ENCODE assay signal across 20 cellular contexts in the genomic region with DNA sequence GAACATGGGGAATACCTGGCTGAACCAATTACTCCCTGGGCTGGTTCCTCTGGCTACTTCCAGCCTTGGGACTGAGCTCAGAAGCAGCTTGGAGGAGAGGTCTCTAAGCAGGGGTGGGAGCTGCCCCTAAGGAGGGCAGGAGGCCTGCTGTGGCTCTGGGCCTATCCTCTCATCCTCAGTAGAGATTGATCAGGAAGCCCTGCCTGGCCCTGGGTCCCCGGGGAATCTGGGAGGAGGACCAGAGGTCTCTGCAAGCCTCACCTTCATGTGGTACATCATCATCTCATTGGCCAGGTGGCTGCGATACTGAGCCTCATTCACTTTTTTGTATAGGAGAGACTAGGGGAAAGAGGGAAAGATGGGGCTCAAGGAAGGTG.
DNase-seq lines count a peak whose midpoint lies in the region; ATAC-seq, FAIRE-seq and TF ChIP-seq lines count a peak whose summit lies in the region.
"Had no signal": no experiment of that assay in that cellular context is flagged by ENCODE, and none has a peak within 500 bp of the region (broad histone marks: within the 10 kb centered on the region; RNA-seq: fewer than 3 reads in every experiment).

No MANE protein-coding gene starts in this region.

- TF ChIP-seq CTCF in kidney (IDR thresholded peaks at IDR 0.05; ENCODE audit: borderline replicate concordance, extremely low read depth, insufficient read depth) (no peak), spleen (IDR thresholded peaks at IDR 0.05 in 8 of 11, conservative IDR thresholded peaks at IDR 0.05 in 3 of 11) (no peak)

- H3K9me3 Mint-ChIP-seq in activated naive CD8-positive, alpha-beta T cell (ENCODE audit: low read depth): no peaks in the 10 kb centered on the region
- no peaks in the 10 kb centered on the region for H3K9me3 Mint-ChIP-seq in activated naive CD8-positive, alpha-beta T cell treated with anti-CD3 and anti-CD28 coated beads for 36 hours
- H3K9me3 Mint-ChIP-seq in CD8-positive, alpha-beta memory T cell: no peaks in the 10 kb centered on the region
- H3K9me3 Mint-ChIP-seq in activated naive CD4-positive, alpha-beta T cell treated with anti-CD3 and anti-CD28 coated beads, Interleukin-2, amount 10 ng/mL, durations not matched to agents 7 days and 5 days: no peaks in the 10 kb centered on the region
- H3K9me3 Mint-ChIP-seq: IgD-negative memory B cell had no signal

- no peak for ATAC-seq in GM21423 (IDR thresholded peaks at IDR 0.05; ENCODE audit: unreplicated experiment)
- ATAC-seq: HCT116 had no signal

- no peak overlapping the region for H3K27ac Mint-ChIP-seq in activated naive CD8-positive, alpha-beta T cell
- no peak overlapping the region for H3K27ac Mint-ChIP-seq in activated naive CD8-positive, alpha-beta T cell treated with anti-CD3 and anti-CD28 coated beads for 36 hours
- peak overlapping the region in 1 of 8 donors; percentile 62 for H3K27ac Mint-ChIP-seq in CD8-positive, alpha-beta memory T cell
- H3K27ac Mint-ChIP-seq in activated naive CD4-positive, alpha-beta T cell treated with anti-CD3 and anti-CD28 coated beads, Interleukin-2, amount 10 ng/mL, durations not matched to agents 7 days and 5 days: no peak overlapping the region

- H3K27me3 Mint-ChIP-seq in activated naive CD8-positive, alpha-beta T cell: peaks cover 9% of the 10 kb centered on the region
- H3K27me3 Mint-ChIP-seq in activated naive CD8-positive, alpha-beta T cell treated with anti-CD3 and anti-CD28 coated beads for 36 hours: peaks cover 17% of the 10 kb centered on the region
- H3K27me3 Mint-ChIP-seq in CD8-positive, alpha-beta memory T cell: peaks cover 16 to 19% of the 10 kb centered on the region in 2 donors
- H3K27me3 Mint-ChIP-seq in activated naive CD4-positive, alpha-beta T cell treated with anti-CD3 and anti-CD28 coated beads, Interleukin-2, amount 10 ng/mL, durations not matched to agents 7 days and 5 days: peaks cover 74% of the 10 kb centered on the region

- FAIRE-seq in kidney (lab: Jason Lieb, UNC): no peak
- FAIRE-seq: GM18507 had no signal

- no peak for DNase-seq in activated naive CD8-positive, alpha-beta T cell treated with anti-CD3 and anti-CD28 coated beads for 36 hours
- peak in 1 of 5 donors; percentile 28 for DNase-seq in CD8-positive, alpha-beta memory T cell
- DNase-seq in kidney: peak; percentile 29
- DNase-seq in spleen: peak; percentile 51
- DNase-seq in foreskin melanocyte: no peak
- no peak for DNase-seq in activated naive CD4-positive, alpha-beta T cell treated with anti-CD3 and anti-CD28 coated beads, Interleukin-2, amount 10 ng/mL, durations not matched to agents 7 days and 5 days
- DNase-seq: C1 segment of cervical spinal cord, DMS53, GM23248, NCI-H1417, NCI-H1930, NCI-H2171 treated with DMSO at 0.1 percent for 48 hours, NCI-H774, PC-9, SHP77 had no signal

- no peaks in the 10 kb centered on the region for H3K9me3 ChIP-seq in CD8-positive, alpha-beta memory T cell (ENCODE audit: low read length)
- no peaks in the 10 kb centered on the region for H3K9me3 ChIP-seq in kidney (ENCODE audit: control insufficient read depth in 1 of 2, low read length in 2 of 2)
- no peaks in the 10 kb centered on the region for H3K9me3 ChIP-seq in spleen

- WGBS in spleen, 5 donors: 47 to 100% (median 68%) methylated on average over 2 of the region's 2 CpGs

- H3K4me1 Mint-ChIP-seq in activated naive CD8-positive, alpha-beta T cell (ENCODE audit: low read depth): peaks cover 14% of the 10 kb centered on the region
- peaks cover 14% of the 10 kb centered on the region for H3K4me1 Mint-ChIP-seq in activated naive CD8-positive, alpha-beta T cell treated with anti-CD3 and anti-CD28 coated beads for 36 hours
- H3K4me1 Mint-ChIP-seq in CD8-positive, alpha-beta memory T cell: peaks cover 21 to 24% (median 22%) of the 10 kb centered on the region in 3 donors
- H3K4me1 Mint-ChIP-seq in activated naive CD4-positive, alpha-beta T cell treated with anti-CD3 and anti-CD28 coated beads, Interleukin-2, amount 10 ng/mL, durations not matched to agents 7 days and 5 days: peaks cover 21% of the 10 kb centered on the region

- peaks cover 18% of the 10 kb centered on the region for H3K4me1 ChIP-seq in CD8-positive, alpha-beta memory T cell (ENCODE audit: insufficient read depth, low read length)
- H3K4me1 ChIP-seq in kidney (ENCODE audit: control insufficient read depth in 1 of 2, insufficient read depth in 1 of 2, low read depth in 1 of 2, low read length in 2 of 2) (peaks cover 0 to 15% of the 10 kb centered on the region in 2 donors), spleen (peaks cover 9 to 50% (median 22%) of the 10 kb centered on the region in 6 donors)

- CTCF ChIA-PET in CD8-positive, alpha-beta memory T cell (lab: Charles Lee): interaction anchor here (1.2 kb wide), 1 partner anchor 9 kb away, joined by 3 read pairs; no protein-coding TSS in a partner anchor
- CTCF ChIA-PET in activated naive CD4-positive, alpha-beta T cell treated with anti-CD3 and anti-CD28 coated beads, Interleukin-2, amount 10 ng/mL, durations not matched to agents 7 days and 5 days (lab: Charles Lee): interaction anchor here (1.2 kb wide), 1 partner anchor 8 kb away, joined by 5 read pairs; no protein-coding TSS in a partner anchor

- H3K4me3 Mint-ChIP-seq in activated naive CD8-positive, alpha-beta T cell: peak overlapping the region; percentile 23
- no peak overlapping the region for H3K4me3 Mint-ChIP-seq in activated naive CD8-positive, alpha-beta T cell treated with anti-CD3 and anti-CD28 coated beads for 36 hours
- H3K4me3 Mint-ChIP-seq in CD8-positive, alpha-beta memory T cell: peak overlapping the region in 6 of 7 donors; percentile 54 to 82 (median 62)
- H3K4me3 Mint-ChIP-seq in activated naive CD4-positive, alpha-beta T cell treated with anti-CD3 and anti-CD28 coated beads, Interleukin-2, amount 10 ng/mL, durations not matched to agents 7 days and 5 days: no peak overlapping the region

- intact Hi-C loops in kidney (cut with DNase I): no loop called here
- intact Hi-C loops in spleen (cut with DNase I; ENCODE audit: low total_unique reads): no loop called here

- H3K36me3 Mint-ChIP-seq in activated naive CD8-positive, alpha-beta T cell: no peaks in the 10 kb centered on the region
- H3K36me3 Mint-ChIP-seq in activated naive CD8-positive, alpha-beta T cell treated with anti-CD3 and anti-CD28 coated beads for 36 hours: no peaks in the 10 kb centered on the region
- no peaks in the 10 kb centered on the region for H3K36me3 Mint-ChIP-seq in CD8-positive, alpha-beta memory T cell
- no peaks in the 10 kb centered on the region for H3K36me3 Mint-ChIP-seq in activated naive CD4-positive, alpha-beta T cell treated with anti-CD3 and anti-CD28 coated beads, Interleukin-2, amount 10 ng/mL, durations not matched to agents 7 days and 5 days

- no peak overlapping the region for H3K9ac ChIP-seq in kidney (ENCODE audit: low read length in 2 of 2)
- H3K9ac ChIP-seq: GM23248 had no signal

- POLR2A ChIA-PET in CD8-positive, alpha-beta memory T cell (lab: Charles Lee): interaction anchor here (0.6 kb wide), 1 partner anchor 558 kb away, joined by 3 read pairs; no protein-coding TSS in a partner anchor

- H3K36me3 ChIP-seq in CD8-positive, alpha-beta memory T cell (ENCODE audit: insufficient read depth, low read length): no peaks in the 10 kb centered on the region
- H3K36me3 ChIP-seq in kidney (ENCODE audit: control insufficient read depth in 1 of 2, insufficient read depth in 2 of 2, low read length in 2 of 2) (no peaks in the 10 kb centered on the region), spleen (peaks cover 0 to 85% (median 22%) of the 10 kb centered on the region in 6 donors)

- H3K27ac ChIP-seq in CD8-positive, alpha-beta memory T cell (ENCODE audit: low read depth, low read length): no peak overlapping the region
- no peak overlapping the region for H3K27ac ChIP-seq in kidney (ENCODE audit: low read depth in 2 of 2, low read length in 2 of 2)
- H3K27ac ChIP-seq in spleen: no peak overlapping the region
- H3K27ac ChIP-seq: GM23248, PC-9 had no signal

- no peak for TF ChIP-seq POLR2A in spleen (IDR thresholded peaks at IDR 0.05)

- H3K4me3 ChIP-seq in CD8-positive, alpha-beta memory T cell (ENCODE audit: low read length): no peak overlapping the region
- H3K4me3 ChIP-seq in kidney (ENCODE audit: low read length in 2 of 2): no peak overlapping the region
- H3K4me3 ChIP-seq in spleen: no peak overlapping the region
- H3K4me3 ChIP-seq: GM23248, PC-9 had no signal

- no peaks in the 10 kb centered on the region for H3K27me3 ChIP-seq in CD8-positive, alpha-beta memory T cell (ENCODE audit: insufficient read depth, low read length, poor library complexity, severe bottlenecking)
- peaks cover 0 to 27% (median 0%) of the 10 kb centered on the region in 7 donors for H3K27me3 ChIP-seq in spleen (replicated peaks in 1 of 7)

Comparison
In these comparisons a context has a peak if more than half of its experiments do, and no peak if none do; other contexts are left out.
1. H3K4me3 Mint-ChIP-seq: peak in activated naive CD8-positive, alpha-beta T cell (single experiment) and CD8-positive, alpha-beta memory T cell (6 of 7); none in activated naive CD8-positive, alpha-beta T cell treated with anti-CD3 and anti-CD28 coated beads for 36 hours (single experiment) and activated naive CD4-positive, alpha-beta T cell treated with anti-CD3 and anti-CD28 coated beads, Interleukin-2, amount 10 ng/mL, durations not matched to agents 7 days and 5 days (single experiment).
2. DNase-seq: peak in kidney (single experiment) and spleen (single experiment); none in activated naive CD8-positive, alpha-beta T cell treated with anti-CD3 and anti-CD28 coated beads for 36 hours (single experiment), foreskin melanocyte (single experiment) and activated naive CD4-positive, alpha-beta T cell treated with anti-CD3 and anti-CD28 coated beads, Interleukin-2, amount 10 ng/mL, durations not matched to agents 7 days and 5 days (single experiment).